Comparison of ENCODE assay signal across 8 cellular contexts in genomic region chr10:97686301-97686961, GRCh38. TPM values are rescaled to one million over a fixed set of nuclear protein-coding genes. Genes with fewer than 3 reads are reported as not detected.
A peak's percentile ranks its signal among the peaks of the same experiment; 100 is the strongest.
DNase-seq lines count a peak whose midpoint lies in the region; ATAC-seq and TF ChIP-seq lines count a peak whose summit lies in the region.

No MANE protein-coding gene starts in this region.

- in situ Hi-C loops in HAP-1 (cut with MboI; ENCODE audit: low sequenced_read_pairs), result no loop called here

- peak overlapping the region; percentile 68 for H3K27ac Mint-ChIP-seq in activated T-helper 1 cell treated with anti-CD3 and anti-CD28 coated beads, Interleukin-12 subunit alpha, Interleukin-12 subunit beta, Interleukin-2, Interleukin-4 antibody, amounts not matched to agents 30 ng/mL and 10 ng/mL and 1 ng/mL, durations not matched to agents 14 hours and 24 hours and 36 hours

- DNase-seq in AG04449 (ENCODE audit: low read depth, low spot score), result no peak
- DNase-seq in HAP-1 (ENCODE audit: low spot score in 2 of 2), result no peak
- DNase-seq in activated T-helper 1 cell treated with anti-CD3 and anti-CD28 coated beads, Interleukin-12 subunit alpha, Interleukin-12 subunit beta, Interleukin-2, Interleukin-4 antibody, amounts not matched to agents 30 ng/mL and 10 ng/mL and 1 ng/mL, durations not matched to agents 14 hours and 24 hours and 36 hours (ENCODE audit: low spot score), result no peak
- no peak for DNase-seq in right cardiac atrium
- no peak for DNase-seq in NCI-H2029 treated with DMSO at 0.1 percent for 48 hours (lab: John Stamatoyannopoulos, UW)
- DNase-seq in NCI-H446 (lab: John Stamatoyannopoulos, UW), result no peak
- DNase-seq in NCI-H510A treated with DMSO at 0.1 percent for 48 hours (lab: John Stamatoyannopoulos, UW), result no peak

- H3K4me1 ChIP-seq in HAP-1 (peaks cover 23% of the 10 kb centered on the region), right cardiac atrium (ENCODE audit: control insufficient read depth, insufficient read depth, low read length) (peaks cover 17% of the 10 kb centered on the region), skeletal muscle tissue (ENCODE audit: control insufficient read depth in 3 of 3, insufficient read depth in 3 of 3, low read length in 3 of 3) (peaks cover 36 to 48% (median 39%) of the 10 kb centered on the region in 3 donors)

- H3K4me3 ChIP-seq in AG04449 (ENCODE audit: low read depth, low read length), result peak overlapping the region; percentile 82
- H3K4me3 ChIP-seq in HAP-1, result peak overlapping the region; percentile 66
- H3K4me3 ChIP-seq in right cardiac atrium (ENCODE audit: low read length), result peak overlapping the region; percentile 57
- H3K4me3 ChIP-seq in skeletal muscle tissue (ENCODE audit: low read length in 3 of 3), result peak overlapping the region; percentile 83 to 95 (median 94)

- ATAC-seq in right cardiac atrium, result peak in 1 of 2 donors; percentile 2

- H3K9me3 ChIP-seq in HAP-1 (no peaks in the 10 kb centered on the region), right cardiac atrium (ENCODE audit: control insufficient read depth, low read length) (no peaks in the 10 kb centered on the region), skeletal muscle tissue (ENCODE audit: control insufficient read depth in 3 of 3, low read length in 3 of 3) (no peaks in the 10 kb centered on the region)

- peaks cover 14% of the 10 kb centered on the region for H3K4me1 Mint-ChIP-seq in activated T-helper 1 cell treated with anti-CD3 and anti-CD28 coated beads, Interleukin-12 subunit alpha, Interleukin-12 subunit beta, Interleukin-2, Interleukin-4 antibody, amounts not matched to agents 30 ng/mL and 10 ng/mL and 1 ng/mL, durations not matched to agents 14 hours and 24 hours and 36 hours (ENCODE audit: low read depth)

- peak overlapping the region; percentile 78 for H3K4me3 Mint-ChIP-seq in activated T-helper 1 cell treated with anti-CD3 and anti-CD28 coated beads, Interleukin-12 subunit alpha, Interleukin-12 subunit beta, Interleukin-2, Interleukin-4 antibody, amounts not matched to agents 30 ng/mL and 10 ng/mL and 1 ng/mL, durations not matched to agents 14 hours and 24 hours and 36 hours

- H3K27ac ChIP-seq in right cardiac atrium (ENCODE audit: low read length), result peak overlapping the region; percentile 87
- peak overlapping the region; percentile 71 for H3K27ac ChIP-seq in skeletal muscle tissue (ENCODE audit: low read depth, low read length)

- H3K36me3 ChIP-seq in HAP-1 (replicated peaks), result 0 out of 2 replicates have a peak, but pooled peaks cover 2% of the 10 kb centered on the region
- no peaks in the 10 kb centered on the region for H3K36me3 ChIP-seq in skeletal muscle tissue (ENCODE audit: control insufficient read depth in 3 of 3, insufficient read depth in 3 of 3, low read length in 3 of 3)

- CTCF ChIA-PET in AG04449 (lab: Yijun Ruan, JAX), result interaction anchor here (0.8 to 11.6 kb wide), 13 partner anchors 10 to 150 kb away, joined by 3 to 305 read pairs (median 9); partner anchors contain the start of genes ANKRD2, MARVELD1 and ZFYVE27

- 14% methylated on average over 14 of the region's 14 CpGs for WGBS in right cardiac atrium

- H3K27me3 ChIP-seq in HAP-1 (ENCODE audit: low read depth) (no peaks in the 10 kb centered on the region), right cardiac atrium (ENCODE audit: control insufficient read depth, insufficient read depth) (no peaks in the 10 kb centered on the region), skeletal muscle tissue (ENCODE audit: control insufficient read depth in 3 of 3, insufficient read depth in 3 of 3, low read length in 3 of 3) (no peaks in the 10 kb centered on the region)

- no peaks in the 10 kb centered on the region for H3K36me3 Mint-ChIP-seq in activated T-helper 1 cell treated with anti-CD3 and anti-CD28 coated beads, Interleukin-12 subunit alpha, Interleukin-12 subunit beta, Interleukin-2, Interleukin-4 antibody, amounts not matched to agents 30 ng/mL and 10 ng/mL and 1 ng/mL, durations not matched to agents 14 hours and 24 hours and 36 hours (ENCODE audit: low read depth)

- intact Hi-C loops in activated T-helper 1 cell treated with anti-CD3 and anti-CD28 coated beads, Interleukin-12 subunit alpha, Interleukin-12 subunit beta, Interleukin-2, Interleukin-4 antibody, amounts not matched to agents 30 ng/mL and 10 ng/mL and 1 ng/mL, durations not matched to agents 14 hours and 24 hours and 36 hours (cut with micrococcal nuclease), result loop anchor here (2.0 kb wide), 3 partner anchors 38 to 54 kb away; partner anchors contain the start of genes MORN4 and PI4K2A
- intact Hi-C loops in right cardiac atrium (cut with DNase I), result no loop called here

- H3K9ac ChIP-seq in skeletal muscle tissue (ENCODE audit: low read depth in 1 of 3, low read length in 3 of 3), result peak overlapping the region; percentile 85 to 96 (median 95)

- H3K9me3 Mint-ChIP-seq in activated T-helper 1 cell treated with anti-CD3 and anti-CD28 coated beads, Interleukin-12 subunit alpha, Interleukin-12 subunit beta, Interleukin-2, Interleukin-4 antibody, amounts not matched to agents 30 ng/mL and 10 ng/mL and 1 ng/mL, durations not matched to agents 14 hours and 24 hours and 36 hours, result no peaks in the 10 kb centered on the region

- H3K27me3 Mint-ChIP-seq in activated T-helper 1 cell treated with anti-CD3 and anti-CD28 coated beads, Interleukin-12 subunit alpha, Interleukin-12 subunit beta, Interleukin-2, Interleukin-4 antibody, amounts not matched to agents 30 ng/mL and 10 ng/mL and 1 ng/mL, durations not matched to agents 14 hours and 24 hours and 36 hours (ENCODE audit: insufficient read depth), result peaks cover 14% of the 10 kb centered on the region

- POLR2A ChIA-PET in AG04449 (lab: Yijun Ruan, JAX), result interaction anchor here (0.6 to 4.3 kb wide), 12 partner anchors 8 to 115 kb away, joined by 3 to 46 read pairs (median 4); partner anchors contain the start of genes MARVELD1, PI4K2A and ZFYVE27

- no peak for TF ChIP-seq CTCF in AG04449 (IDR thresholded peaks at IDR 0.05; ENCODE audit: insufficient read depth, low read length, missing control alignments)

RNA-seq across cellular contexts. Expression of gene AVPI1, which starts 0.6 kb away (rescaled TPM):
- 0.66 and 0.93 TPM in 2 replicates for total RNA-seq in activated T-helper 1 cell treated with anti-CD3 and anti-CD28 coated beads, Interleukin-12 subunit alpha, Interleukin-12 subunit beta, Interleukin-2, Interleukin-4 antibody, amounts not matched to agents 30 ng/mL and 10 ng/mL and 1 ng/mL, durations not matched to agents 14 hours and 24 hours and 36 hours
- total RNA-seq in right cardiac atrium (10 to 100 TPM; 12.2 to 23.1 (median 15.7) TPM), skeletal muscle tissue (5.2 TPM)
- 15.4 TPM for polyA plus RNA-seq in right cardiac atrium

RNA-seq across cellular contexts. Expression of gene MARVELD1, which starts 27.1 kb away (rescaled TPM):
- total RNA-seq in activated T-helper 1 cell treated with anti-CD3 and anti-CD28 coated beads, Interleukin-12 subunit alpha, Interleukin-12 subunit beta, Interleukin-2, Interleukin-4 antibody, amounts not matched to agents 30 ng/mL and 10 ng/mL and 1 ng/mL, durations not matched to agents 14 hours and 24 hours and 36 hours, result 3.0 and 3.4 TPM in 2 replicates
- total RNA-seq in right cardiac atrium (10 to 100 TPM; 17.3 to 27.8 (median 21.6) TPM), skeletal muscle tissue (17.2 TPM)
- 10.6 TPM for polyA plus RNA-seq in right cardiac atrium

RNA-seq across cellular contexts. Expression of gene PI4K2A, which starts 46.0 kb away (rescaled TPM):
- 19.3 and 19.7 TPM in 2 replicates for total RNA-seq in activated T-helper 1 cell treated with anti-CD3 and anti-CD28 coated beads, Interleukin-12 subunit alpha, Interleukin-12 subunit beta, Interleukin-2, Interleukin-4 antibody, amounts not matched to agents 30 ng/mL and 10 ng/mL and 1 ng/mL, durations not matched to agents 14 hours and 24 hours and 36 hours
- total RNA-seq in right cardiac atrium (10 to 100 TPM; 11.7 to 14.7 (median 12.5) TPM), skeletal muscle tissue (5.2 TPM)
- 9.3 TPM for polyA plus RNA-seq in right cardiac atrium

RNA-seq across cellular contexts. Expression of gene ZFYVE27, which starts 50.5 kb away (rescaled TPM):
- 41.7 and 42.5 TPM in 2 replicates for total RNA-seq in activated T-helper 1 cell treated with anti-CD3 and anti-CD28 coated beads, Interleukin-12 subunit alpha, Interleukin-12 subunit beta, Interleukin-2, Interleukin-4 antibody, amounts not matched to agents 30 ng/mL and 10 ng/mL and 1 ng/mL, durations not matched to agents 14 hours and 24 hours and 36 hours
- total RNA-seq in right cardiac atrium, result 10 to 100 TPM; 14.8 to 20.6 (median 17.7) TPM
- polyA plus RNA-seq in right cardiac atrium, result 16.0 TPM
- 8.4 TPM for total RNA-seq in skeletal muscle tissue

RNA-seq across cellular contexts. Expression of gene MORN4, which starts 53.1 kb away (rescaled TPM):
- 1.9 TPM in 2 replicates for total RNA-seq in activated T-helper 1 cell treated with anti-CD3 and anti-CD28 coated beads, Interleukin-12 subunit alpha, Interleukin-12 subunit beta, Interleukin-2, Interleukin-4 antibody, amounts not matched to agents 30 ng/mL and 10 ng/mL and 1 ng/mL, durations not matched to agents 14 hours and 24 hours and 36 hours
- total RNA-seq in right cardiac atrium, result 10 to 100 TPM; 10.1 to 11.7 (median 11.0) TPM
- 23.3 TPM for polyA plus RNA-seq in right cardiac atrium
- total RNA-seq in skeletal muscle tissue, result 1.0 TPM
